Comparison of ENCODE assay signal across 9 cellular contexts in the genomic region with DNA sequence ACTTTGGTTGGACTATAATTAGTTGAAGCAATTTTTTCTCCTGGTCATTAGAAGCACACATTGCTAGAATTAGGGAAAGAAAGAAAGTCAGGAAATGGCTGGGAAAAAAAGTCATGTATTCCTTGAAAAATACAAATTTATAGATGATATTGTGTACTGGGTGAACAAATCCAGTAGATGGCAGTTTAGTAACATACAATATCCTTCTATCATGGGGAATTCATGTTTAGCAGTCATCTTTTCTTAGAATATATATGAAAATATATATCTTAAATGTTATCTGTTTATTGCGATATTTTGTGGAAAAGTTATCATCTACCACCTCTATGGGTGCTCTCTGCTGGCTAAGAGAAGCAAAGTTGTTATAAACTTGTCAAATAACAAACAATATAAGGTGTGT. TPM values are rescaled to one million over a fixed set of nuclear protein-coding genes. Genes with fewer than 3 reads are reported as not detected.
DNase-seq lines count a peak whose midpoint lies in the region; ATAC-seq and TF ChIP-seq lines count a peak whose summit lies in the region.
"Had no signal": no experiment of that assay in that cellular context is flagged by ENCODE, and none has a peak within 500 bp of the region (broad histone marks: within the 10 kb centered on the region; RNA-seq: fewer than 3 reads in every experiment).

No MANE protein-coding gene starts in this region.

- CTCF ChIA-PET in WTC11 (lab: Charles Lee) = no interaction called here

- no peaks in the 10 kb centered on the region for H3K27me3 Mint-ChIP-seq in WTC11 (ENCODE audit: low read depth)

- H3K27ac Mint-ChIP-seq in WTC11 = no peak overlapping the region

- H3K9me3 Mint-ChIP-seq in WTC11 = no peaks in the 10 kb centered on the region

- H3K4me1 Mint-ChIP-seq in WTC11 = no peaks in the 10 kb centered on the region

- H3K36me3 Mint-ChIP-seq in WTC11 = no peaks in the 10 kb centered on the region

- TF ChIP-seq CTCF in 22Rv1 (IDR thresholded peaks at IDR 0.05) = peak; percentile 47
- TF ChIP-seq CTCF in WTC11 (IDR thresholded peaks at IDR 0.05) = no peak

- POLR2A ChIA-PET in WTC11 (lab: Charles Lee) = no interaction called here

- no peak overlapping the region for H3K27ac ChIP-seq in 22Rv1

- ATAC-seq in GM18868 (IDR thresholded peaks at IDR 0.05; ENCODE audit: unreplicated experiment) = peak; percentile 53
- ATAC-seq in WTC11 = no peak
- ATAC-seq in HG02981 (IDR thresholded peaks at IDR 0.05; ENCODE audit: unreplicated experiment) = no peak

- H3K4me3 Mint-ChIP-seq in WTC11 = no peak overlapping the region

- DNase-seq in RKO (ENCODE audit: low spot score) (peak; percentile 57), fibroblast of peridontal ligament (ENCODE audit: extremely low read depth) (peak; percentile 63), cerebellar nuclear complex (lab: John Stamatoyannopoulos, UW) (no peak), WTC11 (ENCODE audit: low spot score) (no peak)
- no peak for DNase-seq in stimulated activated naive CD4-positive, alpha-beta T cell (lab: John Stamatoyannopoulos, UW)
- DNase-seq: activated CD4-positive, alpha-beta T cell treated with anti-CD3 and anti-CD28 coated beads for 1 hour had no signal

TF ChIP-seq in WTC11, 78 proteins besides CTCF, POLR2A, EP300 and RAD21:
- no peak for TF ChIP-seq KAT7 (CRISPR knock-in tag; IDR thresholded peaks at IDR 0.05; ENCODE audit: borderline replicate concordance)
- TF ChIP-seq TEAD1 (CRISPR knock-in tag; IDR thresholded peaks at IDR 0.05) = no peak
- no peak for TF ChIP-seq TCF7 (CRISPR knock-in tag; IDR thresholded peaks at IDR 0.05; ENCODE audit: low read depth)
- no peak for TF ChIP-seq GTF2I (CRISPR knock-in tag; conservative IDR thresholded peaks at IDR 0.05)
- TF ChIP-seq, protein P1, sequence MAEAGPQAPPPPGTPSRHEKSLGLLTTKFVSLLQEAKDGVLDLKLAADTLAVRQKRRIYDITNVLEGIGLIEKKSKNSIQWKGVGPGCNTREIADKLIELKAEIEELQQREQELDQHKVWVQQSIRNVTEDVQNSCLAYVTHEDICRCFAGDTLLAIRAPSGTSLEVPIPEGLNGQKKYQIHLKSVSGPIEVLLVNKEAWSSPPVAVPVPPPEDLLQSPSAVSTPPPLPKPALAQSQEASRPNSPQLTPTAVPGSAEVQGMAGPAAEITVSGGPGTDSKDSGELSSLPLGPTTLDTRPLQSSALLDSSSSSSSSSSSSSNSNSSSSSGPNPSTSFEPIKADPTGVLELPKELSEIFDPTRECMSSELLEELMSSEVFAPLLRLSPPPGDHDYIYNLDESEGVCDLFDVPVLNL (CRISPR knock-in tag; IDR thresholded peaks at IDR 0.05; ENCODE audit: borderline replicate concordance, low read depth) = no peak
- TF ChIP-seq ARID4B (CRISPR knock-in tag; IDR thresholded peaks at IDR 0.05; ENCODE audit: borderline replicate concordance) = no peak

RNA-seq across cellular contexts. Expression of gene ZRANB2, which starts 13.1 kb away (rescaled TPM):
- total RNA-seq in WTC11 (2021) = 77.3 to 85.8 TPM (median 80.1 TPM) in 3 replicates

RNA-seq across cellular contexts. Expression of gene PTGER3, which starts 46.3 kb away (rescaled TPM):
- 0.46 to 0.66 TPM (median 0.50 TPM) in 3 replicates for total RNA-seq in WTC11 (2021)

Comparison
In these comparisons a context has a peak if more than half of its experiments do, and no peak if none do; other contexts are left out.
1. DNase-seq: peak in RKO (single experiment) and fibroblast of peridontal ligament (single experiment); none in cerebellar nuclear complex (0 of 2), stimulated activated naive CD4-positive, alpha-beta T cell (0 of 6) and WTC11 (single experiment).